In genomic region chr1:36658838-36659237, GRCh38 we compare ENCODE assay signal across 19 cellular contexts.
"Had no signal": no experiment of that assay in that cellular context is flagged by ENCODE, and none has a peak within 500 bp of the region (broad histone marks: within the 10 kb centered on the region; RNA-seq: fewer than 3 reads in every experiment).

No MANE protein-coding gene starts in this region.

- ATAC-seq: body of pancreas; heart right ventricle; lower lobe of right lung; right lobe of liver; stimulated activated memory B cell treated with anti-CD40 and anti-IgM and Interleukin-4, amounts not matched to agents 10 μg/mL and 1 μg/mL and 100 μg/mL, for 72 hours had no signal

- H3K4me1 Mint-ChIP-seq: activated naive CD4-positive, alpha-beta T cell treated with anti-CD3 and anti-CD28 coated beads, Interleukin-2, amount 50 U/mL, for 24 hours; stimulated activated memory B cell treated with anti-CD40 and anti-IgM and Interleukin-4, amounts not matched to agents 10 μg/mL and 1 μg/mL and 100 μg/mL, for 72 hours had no signal

- H3K4me3 Mint-ChIP-seq: activated naive CD4-positive, alpha-beta T cell treated with anti-CD3 and anti-CD28 coated beads, Interleukin-2, amount 50 U/mL, for 24 hours; stimulated activated memory B cell treated with anti-CD40 and anti-IgM and Interleukin-4, amounts not matched to agents 10 μg/mL and 1 μg/mL and 100 μg/mL, for 72 hours had no signal

- DNase-seq: activated CD4-positive, alpha-beta T cell treated with anti-CD3 and anti-CD28 coated beads for 1 hour; activated CD4-positive, alpha-beta T cell treated with anti-CD3 and anti-CD28 coated beads, Interleukin-2, amount 50 U/mL, for 1 hour; activated gamma-delta T cell treated with Interleukin-2 at 50 U/mL for 16 hours; activated T-cell treated with anti-CD3 and anti-CD28 coated beads, Interleukin-2, amount 50 U/mL, for 1 hour; anterior cingulate cortex; body of pancreas; heart right ventricle; kidney; lower lobe of right lung; mesendoderm; naive B cell; occipital lobe; right lobe of liver; small intestine; stimulated activated CD4-positive, alpha-beta T cell treated with anti-CD3 and anti-CD28 coated beads, Interleukin-2, amount 100 ng/mL, for 24 hours; transverse colon; uterus had no signal

- H3K27ac Mint-ChIP-seq: activated naive CD4-positive, alpha-beta T cell treated with anti-CD3 and anti-CD28 coated beads, Interleukin-2, amount 50 U/mL, for 24 hours; stimulated activated memory B cell treated with anti-CD40 and anti-IgM and Interleukin-4, amounts not matched to agents 10 μg/mL and 1 μg/mL and 100 μg/mL, for 72 hours had no signal

- H3K9me3 Mint-ChIP-seq: activated naive CD4-positive, alpha-beta T cell treated with anti-CD3 and anti-CD28 coated beads, Interleukin-2, amount 50 U/mL, for 24 hours; naive B cell; stimulated activated memory B cell treated with anti-CD40 and anti-IgM and Interleukin-4, amounts not matched to agents 10 μg/mL and 1 μg/mL and 100 μg/mL, for 72 hours had no signal

- H3K36me3 Mint-ChIP-seq: activated naive CD4-positive, alpha-beta T cell treated with anti-CD3 and anti-CD28 coated beads, Interleukin-2, amount 50 U/mL, for 24 hours; stimulated activated memory B cell treated with anti-CD40 and anti-IgM and Interleukin-4, amounts not matched to agents 10 μg/mL and 1 μg/mL and 100 μg/mL, for 72 hours had no signal
